Comparison of ENCODE assay signal across 13 cellular contexts in the genomic region with DNA sequence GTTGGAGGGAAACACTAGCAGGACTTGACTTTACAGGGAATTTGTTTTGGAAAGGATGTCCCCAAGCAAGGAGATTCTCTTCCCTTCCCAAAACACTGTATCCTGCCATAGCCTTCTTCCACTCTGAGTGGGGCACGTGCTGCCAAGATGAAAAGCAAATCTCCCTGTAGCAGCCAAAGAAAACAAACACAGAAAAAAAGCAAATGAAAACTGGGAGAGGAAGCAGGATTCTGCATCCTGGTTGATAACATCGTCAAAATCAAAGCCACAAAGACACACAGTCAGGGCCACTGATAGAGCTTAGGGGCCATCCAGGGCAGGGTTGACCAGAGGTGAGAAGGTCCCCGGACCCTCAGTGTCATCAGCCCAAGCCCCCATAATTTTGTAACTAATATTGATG. TPM values are rescaled to one million over a fixed set of nuclear protein-coding genes. Genes with fewer than 3 reads are reported as not detected.
DNase-seq lines count a peak whose midpoint lies in the region; ATAC-seq and TF ChIP-seq lines count a peak whose summit lies in the region.
"Had no signal": no experiment of that assay in that cellular context is flagged by ENCODE, and none has a peak within 500 bp of the region (broad histone marks: within the 10 kb centered on the region; RNA-seq: fewer than 3 reads in every experiment).

No MANE protein-coding gene starts in this region.

- no peak overlapping the region for H3K27ac Mint-ChIP-seq in activated naive CD4-positive, alpha-beta T cell treated with anti-CD3 and anti-CD28 coated beads for 36 hours

- H3K4me2 ChIP-seq in Karpas-422 (ENCODE audit: low read depth, low read length, poor library complexity, severe bottlenecking) = no peak overlapping the region

- H3K4me3 ChIP-seq in Karpas-422 (ENCODE audit: low read length) (no peak overlapping the region), ascending aorta (peak overlapping the region in 1 of 2 donors; percentile 56), suprapubic skin (no peak overlapping the region)

- no peaks in the 10 kb centered on the region for H3K9me3 ChIP-seq in Karpas-422 (ENCODE audit: low read length)
- H3K9me3 ChIP-seq in ascending aorta = no peaks in the 10 kb centered on the region
- H3K9me3 ChIP-seq in suprapubic skin = no peaks in the 10 kb centered on the region

- H3K27ac ChIP-seq in Karpas-422 (ENCODE audit: low read length) = peak overlapping the region; percentile 22; the same call in 1 of the 2 replicates
- peak overlapping the region; percentile 80 to 82 for H3K27ac ChIP-seq in ascending aorta
- peak overlapping the region; percentile 77 for H3K27ac ChIP-seq in suprapubic skin

- H3K4me3 Mint-ChIP-seq in activated naive CD4-positive, alpha-beta T cell treated with anti-CD3 and anti-CD28 coated beads for 36 hours = no peak overlapping the region
- H3K4me3 Mint-ChIP-seq: activated naive CD4-positive, alpha-beta T cell treated with anti-CD3 and anti-CD28 coated beads, Interleukin-2, amount 10 ng/mL, durations not matched to agents 7 days and 5 days had no signal

- no peaks in the 10 kb centered on the region for H4K20me1 ChIP-seq in Karpas-422 (ENCODE audit: insufficient read depth, low read depth, low read length)

- no peaks in the 10 kb centered on the region for H3K9me3 Mint-ChIP-seq in activated naive CD4-positive, alpha-beta T cell treated with anti-CD3 and anti-CD28 coated beads for 36 hours
- H3K9me3 Mint-ChIP-seq: activated naive CD4-positive, alpha-beta T cell treated with anti-CD3 and anti-CD28 coated beads, Interleukin-2, amount 10 ng/mL, durations not matched to agents 7 days and 5 days; T-cell had no signal

- peak; percentile 49 for ATAC-seq in left lobe of liver
- ATAC-seq: stimulated activated naive CD8-positive, alpha-beta T cell treated with anti-CD3 and anti-CD28 coated beads, Interleukin-15, Interleukin-2, amounts not matched to agents 100 U/mL and 50 U/mL, for 24 hours had no signal

- no peak for TF ChIP-seq EP300 in suprapubic skin (IDR thresholded peaks at IDR 0.05)

- H3K4me1 Mint-ChIP-seq in activated naive CD4-positive, alpha-beta T cell treated with anti-CD3 and anti-CD28 coated beads for 36 hours (ENCODE audit: low read depth) = peaks cover 15% of the 10 kb centered on the region

- H3K36me3 ChIP-seq in Karpas-422 (ENCODE audit: insufficient read depth, low read length) (no peaks in the 10 kb centered on the region), ascending aorta (no peaks in the 10 kb centered on the region), suprapubic skin (no peaks in the 10 kb centered on the region)

- DNase-seq in Karpas-422 = no peak
- DNase-seq in ascending aorta (ENCODE audit: low spot score in 2 of 2) = no peak
- DNase-seq in left lobe of liver (ENCODE audit: low spot score) = no peak
- no peak for DNase-seq in suprapubic skin (ENCODE audit: low spot score in 2 of 2)
- no peak for DNase-seq in activated naive CD4-positive, alpha-beta T cell treated with anti-CD3 and anti-CD28 coated beads for 36 hours
- DNase-seq in H4 (ENCODE audit: low spot score) = no peak
- DNase-seq in amniotic stem cell (lab: John Stamatoyannopoulos, UW) = no peak
- DNase-seq: activated CD4-positive, alpha-beta T cell treated with anti-CD3 and anti-CD28 coated beads, Interleukin-2, amount 50 U/mL, for 4 hours; activated naive CD4-positive, alpha-beta T cell treated with anti-CD3 and anti-CD28 coated beads, Interleukin-2, amount 10 ng/mL, durations not matched to agents 7 days and 5 days; NCI-H1694 treated with DMSO at 0.1 percent for 48 hours; stimulated activated CD4-positive, alpha-beta T cell treated with anti-CD3 and anti-CD28 coated beads, Interleukin-4, amount 100 ng/mL, for 24 hours; stimulated activated naive CD8-positive, alpha-beta T cell treated with anti-CD3 and anti-CD28 coated beads, Interleukin-15, Interleukin-2, amounts not matched to agents 100 U/mL and 50 U/mL, for 24 hours; T-cell had no signal

- no peak for TF ChIP-seq POLR2A in suprapubic skin (IDR thresholded peaks at IDR 0.05)

- H3K36me3 Mint-ChIP-seq in activated naive CD4-positive, alpha-beta T cell treated with anti-CD3 and anti-CD28 coated beads for 36 hours (ENCODE audit: low read depth) = no peaks in the 10 kb centered on the region
- H3K36me3 Mint-ChIP-seq: activated naive CD4-positive, alpha-beta T cell treated with anti-CD3 and anti-CD28 coated beads, Interleukin-2, amount 10 ng/mL, durations not matched to agents 7 days and 5 days; T-cell had no signal

- peak overlapping the region; percentile 65; the same call in 1 of the 2 replicates for H2AFZ ChIP-seq in Karpas-422 (ENCODE audit: low read length)

- no peak for TF ChIP-seq CTCF in ascending aorta (IDR thresholded peaks at IDR 0.05)
- TF ChIP-seq CTCF in suprapubic skin (IDR thresholded peaks at IDR 0.05) = no peak

- no peak overlapping the region for H3K9ac ChIP-seq in Karpas-422 (ENCODE audit: low read length)

- 40% methylated on average over 3 of the region's 3 CpGs for WGBS in suprapubic skin

- H3K79me2 ChIP-seq in Karpas-422 (ENCODE audit: low read length) = no peaks in the 10 kb centered on the region

- H3K27me3 ChIP-seq in Karpas-422 (ENCODE audit: low read length) = no peaks in the 10 kb centered on the region
- no peaks in the 10 kb centered on the region for H3K27me3 ChIP-seq in ascending aorta
- H3K27me3 ChIP-seq in suprapubic skin = no peaks in the 10 kb centered on the region

- H3K4me1 ChIP-seq in Karpas-422 (ENCODE audit: low read length) = peaks cover 24% of the 10 kb centered on the region
- H3K4me1 ChIP-seq in ascending aorta = peaks cover 0 to 11% of the 10 kb centered on the region in 2 donors
- peaks cover 15% of the 10 kb centered on the region for H3K4me1 ChIP-seq in suprapubic skin

- H3K9me2 ChIP-seq in Karpas-422 (replicated peaks; ENCODE audit: insufficient read depth, low read length) = no peaks in the 10 kb centered on the region

- intact Hi-C loops in ascending aorta (cut with DNase I) = loop anchor here (2.0 to 5.0 kb wide), 5 partner anchors 17 to 460 kb away; a partner anchor contains a TSS
- intact Hi-C loops in activated naive CD4-positive, alpha-beta T cell treated with anti-CD3 and anti-CD28 coated beads for 36 hours (cut with micrococcal nuclease) = loop anchor here (2.0 kb wide), 1 partner anchor 459 kb away; a partner anchor contains a TSS

- CTCF ChIA-PET in activated naive CD4-positive, alpha-beta T cell treated with anti-CD3 and anti-CD28 coated beads for 36 hours (lab: Charles Lee) = no interaction called here

- H3K27me3 Mint-ChIP-seq in activated naive CD4-positive, alpha-beta T cell treated with anti-CD3 and anti-CD28 coated beads for 36 hours (ENCODE audit: low read depth) = no peaks in the 10 kb centered on the region
- H3K27me3 Mint-ChIP-seq: activated naive CD4-positive, alpha-beta T cell treated with anti-CD3 and anti-CD28 coated beads, Interleukin-2, amount 10 ng/mL, durations not matched to agents 7 days and 5 days; T-cell had no signal

RNA-seq across cellular contexts. Expression of a gene that starts 16.0 kb away (rescaled TPM):
- total RNA-seq in Karpas-422 (2014; rRNA removed; shearing (Covaris generic); ENCODE audit: low replicate concordance) = 0.48 TPM in 1 of 2 replicates, not detected in the other
- total RNA-seq in ascending aorta (23.7 TPM), left lobe of liver (129 TPM), suprapubic skin (1 to 10 TPM; 3.4 to 5.3 (median 4.1) TPM)
- not detected for total RNA-seq in activated naive CD4-positive, alpha-beta T cell treated with anti-CD3 and anti-CD28 coated beads for 36 hours
- total RNA-seq in H4 (2014; rRNA removed; shearing (Covaris generic)) = 0.41 TPM in 1 of 2 replicates, not detected in the other

RNA-seq across cellular contexts. Expression of a gene that starts 42.0 kb away (rescaled TPM):
- total RNA-seq in Karpas-422 (2014; rRNA removed; shearing (Covaris generic); ENCODE audit: low replicate concordance) = 0.11 TPM in 1 of 2 replicates, not detected in the other
- total RNA-seq in ascending aorta = 18.4 TPM
- 49.9 TPM for total RNA-seq in left lobe of liver
- 10 to 100 TPM; 10.0 to 24.5 (median 14.8) TPM for total RNA-seq in suprapubic skin
- total RNA-seq in activated naive CD4-positive, alpha-beta T cell treated with anti-CD3 and anti-CD28 coated beads for 36 hours = 1 to 10 TPM; 1.1 to 1.3 TPM
- total RNA-seq in H4 (2014; rRNA removed; shearing (Covaris generic)) = not detected in 2 replicates

RNA-seq across cellular contexts. Expression of a gene that starts 54.6 kb away (rescaled TPM):
- 0.04 TPM in 1 of 2 replicates, not detected in the other for total RNA-seq in Karpas-422 (2014; rRNA removed; shearing (Covaris generic); ENCODE audit: low replicate concordance)
- 2.2 TPM for total RNA-seq in ascending aorta
- total RNA-seq in left lobe of liver = 77.4 TPM
- total RNA-seq in suprapubic skin = 10 to 100 TPM in 1 of 4 donors, 1 to 10 TPM in 3; 2.1 to 12.7 (median 7.5) TPM
- not detected for total RNA-seq in activated naive CD4-positive, alpha-beta T cell treated with anti-CD3 and anti-CD28 coated beads for 36 hours
- total RNA-seq in H4 (2014; rRNA removed; shearing (Covaris generic)) = 0.08 and 1.6 TPM in 2 replicates

Comparison
In these comparisons a context has a peak if more than half of its experiments do, and no peak if none do; other contexts are left out.
1. H3K27ac ChIP-seq: peak in every context shown above with its lines; median percentile 81 in ascending aorta; 77 in suprapubic skin; 22 in Karpas-422.